ENCODE assay signal across 1 cellular context in the genomic region with DNA sequence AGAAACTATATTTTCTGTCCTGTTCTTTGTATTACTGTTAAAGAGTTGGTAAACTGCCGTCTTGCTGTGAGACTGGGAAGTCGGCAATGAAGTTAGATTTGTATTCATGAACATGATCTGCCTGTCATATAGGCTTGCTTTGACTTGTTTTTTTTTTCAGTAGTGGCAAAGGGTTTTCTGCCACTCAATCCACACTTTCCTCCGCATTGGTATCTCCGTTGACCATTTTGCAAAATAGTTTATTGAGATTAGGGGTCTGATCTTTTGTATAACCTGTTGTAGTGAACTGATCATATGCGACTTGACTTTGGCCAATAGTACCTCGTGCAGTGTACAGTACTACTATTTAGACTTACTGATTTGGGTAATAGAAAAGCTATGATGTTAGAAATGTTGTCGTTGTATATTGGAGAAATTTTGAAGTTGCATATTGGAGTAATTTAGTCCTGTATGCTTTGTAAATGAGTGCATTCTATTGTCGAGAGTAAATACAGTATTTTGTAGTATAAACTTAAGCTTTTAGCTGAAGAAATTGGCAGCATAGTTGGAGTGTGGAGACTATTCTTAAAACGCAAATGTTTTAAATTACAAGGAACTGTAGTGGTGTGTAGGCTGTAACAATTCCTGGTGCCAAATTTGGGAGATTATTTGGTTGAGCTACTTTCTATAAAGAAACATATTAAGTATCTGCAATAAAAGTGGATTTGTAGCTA.
TF ChIP-seq lines count a peak whose summit lies in the region.

No MANE protein-coding gene starts in this region.

TF ChIP-seq in HCT116, 20 proteins besides CTCF, POLR2A, EP300 and RAD21 (continued from another document):
- TF ChIP-seq ZBTB33 (IDR thresholded peaks at IDR 0.05; ENCODE audit: extremely low read depth, insufficient replicate concordance, low read length): no peak
- no peak for TF ChIP-seq ATF3 (IDR thresholded peaks at IDR 0.05)
- no peak for TF ChIP-seq FOSL1 (IDR thresholded peaks at IDR 0.05; ENCODE audit: low read depth)
- no peak for TF ChIP-seq CEBPB (IDR thresholded peaks at IDR 0.05; ENCODE audit: low read depth)
